Comparison of ENCODE assay signal across 12 cellular contexts in the genomic region with DNA sequence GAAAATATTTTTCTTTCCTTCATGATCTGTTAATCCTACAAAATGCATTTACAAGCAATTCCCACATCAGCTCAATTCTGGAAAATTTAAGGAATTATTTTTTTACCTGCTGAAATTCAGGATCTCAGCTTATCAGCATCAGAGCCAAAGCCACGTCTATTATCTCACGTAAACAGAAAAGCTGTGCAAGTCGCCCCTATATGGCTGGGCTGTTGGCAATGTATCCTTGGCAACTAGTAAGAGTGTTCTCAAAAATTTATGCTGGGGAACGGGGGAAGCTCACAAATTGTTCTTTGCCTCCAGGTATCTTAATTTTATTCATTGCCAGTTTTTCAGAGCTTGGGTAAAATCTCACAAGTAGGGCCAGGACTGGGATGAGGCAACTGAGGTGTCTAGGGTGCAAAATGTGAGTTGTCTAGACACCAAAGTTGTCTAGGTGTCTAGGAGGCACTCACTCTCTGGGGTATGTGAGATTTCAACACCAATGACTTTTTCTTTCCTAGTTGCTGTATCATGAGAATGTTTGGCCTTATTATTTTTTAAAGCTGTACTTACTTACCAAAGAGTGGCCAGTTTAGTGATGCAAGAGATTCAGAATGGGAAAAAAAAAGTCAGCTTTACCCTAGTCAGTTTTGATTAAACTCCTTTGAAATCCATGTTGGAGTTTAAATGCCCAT. TPM values are rescaled to one million over a fixed set of nuclear protein-coding genes. Genes with fewer than 3 reads are reported as not detected.
A peak's percentile ranks its signal among the peaks of the same experiment; 100 is the strongest.
DNase-seq lines count a peak whose midpoint lies in the region; ATAC-seq, FAIRE-seq and TF ChIP-seq lines count a peak whose summit lies in the region.
"Had no signal": no experiment of that assay in that cellular context is flagged by ENCODE, and none has a peak within 500 bp of the region (broad histone marks: within the 10 kb centered on the region; RNA-seq: fewer than 3 reads in every experiment).

No MANE protein-coding gene starts in this region.

- peak; percentile 82 for FAIRE-seq in keratinocyte (lab: Jason Lieb, UNC)

- H4K5ac ChIP-seq in IMR-90 (ENCODE audit: low read depth, low read length), result peak overlapping the region; percentile 38; the same call in 1 of the 2 replicates

- H3K14ac ChIP-seq in IMR-90 (replicated peaks; ENCODE audit: low read depth, low read length), result 0 out of 2 replicates have a peak overlapping the region, but pooled peaks have one; percentile 34

- BruUV-seq in IMR-90 (replicated peaks; lab: Mats Ljungman, UMichigan), result no TSS peak
- BruUV-seq in MCF 10A (replicated peaks; lab: Mats Ljungman, UMichigan), result no TSS peak

- TF ChIP-seq RAD21 in IMR-90 (IDR thresholded peaks at IDR 0.05; ENCODE audit: low read length), result no peak

- H3K4ac ChIP-seq in IMR-90 (ENCODE audit: low read depth, low read length), result peak overlapping the region; percentile 14; the same call in 1 of the 2 replicates

- no peak overlapping the region for H3K56ac ChIP-seq in IMR-90 (ENCODE audit: extremely low read depth, insufficient read depth, low read length)

- peak overlapping the region; percentile 6; the same call in 1 of the 2 replicates for H2BK120ac ChIP-seq in IMR-90 (ENCODE audit: low read depth, low read length)

- no peaks in the 10 kb centered on the region for H3K27me3 Mint-ChIP-seq in MCF 10A (ENCODE audit: insufficient read depth, unreplicated experiment)

- H2BK5ac ChIP-seq in IMR-90 (ENCODE audit: low read depth, low read length, poor library complexity, severe bottlenecking), result peak overlapping the region; percentile 73

- H3K4me3 ChIP-seq in IMR-90 (ENCODE audit: insufficient read depth, low read depth, low read length), result no peak overlapping the region
- no peak overlapping the region for H3K4me3 ChIP-seq in keratinocyte (ENCODE audit: control insufficient read depth in 2 of 3, extremely low read depth in 1 of 3, insufficient read depth in 2 of 3, low read depth in 1 of 3, low read length in 3 of 3)
- no peak overlapping the region for H3K4me3 ChIP-seq in mucosa of descending colon

- no peak overlapping the region for H2AK5ac ChIP-seq in IMR-90 (ENCODE audit: low read depth, low read length)

- no peak for TF ChIP-seq POLR2A in IMR-90 (IDR thresholded peaks at IDR 0.05; ENCODE audit: low read depth, low read length)

- POLR2A ChIA-PET in IMR-90 (lab: Charles Lee; ENCODE audit: unreplicated experiment) (interaction anchor here (0.7 kb wide), 1 partner anchor 367 kb away, joined by 3 read pairs; no protein-coding TSS in a partner anchor), MCF 10A (lab: Yijun Ruan, JAX) (interaction anchor here (0.5 to 4.7 kb wide), 20 partner anchors 12 to 192 kb away, joined by 3 to 56 read pairs (median 5); partner anchors contain the start of genes CFAP43, GSTO1, ITPRIP and SFR1)

- intact Hi-C loops in IMR-90 (cut with micrococcal nuclease) (no loop called here), MCF 10A (cut with micrococcal nuclease) (loop anchor here (1.0 kb wide), 1 partner anchor 76 kb away; no protein-coding TSS in a partner anchor), mucosa of descending colon (cut with DNase I, micrococcal nuclease) (no loop called here)

- H3K23ac ChIP-seq in IMR-90 (ENCODE audit: low read depth, low read length), result peak overlapping the region; percentile 4; the same call in 1 of the 2 replicates

- H4K91ac ChIP-seq in IMR-90 (ENCODE audit: insufficient read depth, low read depth, low read length), result no peak overlapping the region

- H3K4me1 ChIP-seq in IMR-90 (ENCODE audit: control insufficient read depth, insufficient read depth, low read length) (peaks cover 13% of the 10 kb centered on the region), keratinocyte (ENCODE audit: control insufficient read depth, extremely low read depth, insufficient read depth, low read length) (peaks cover 19% of the 10 kb centered on the region), mucosa of descending colon (ENCODE audit: low read depth) (no peaks in the 10 kb centered on the region)
- H3K4me1 ChIP-seq: uterus had no signal

- H3K36me3 ChIP-seq in IMR-90 (ENCODE audit: control insufficient read depth, insufficient read depth, low read length), result peaks cover 1% of the 10 kb centered on the region; the same call in 1 of the 2 replicates
- H3K36me3 ChIP-seq in keratinocyte (ENCODE audit: control insufficient read depth in 2 of 2, extremely low read depth in 1 of 2, insufficient read depth in 2 of 2, low read length in 2 of 2), result peaks cover 3 to 6% of the 10 kb centered on the region in 2 experiments
- no peaks in the 10 kb centered on the region for H3K36me3 ChIP-seq in mucosa of descending colon (ENCODE audit: low read depth)
- H3K36me3 ChIP-seq: uterus had no signal

- H3K9me3 ChIP-seq in IMR-90 (ENCODE audit: control insufficient read depth, insufficient read depth, low read length) (no peaks in the 10 kb centered on the region), keratinocyte (ENCODE audit: control insufficient read depth, low read depth, low read length) (no peaks in the 10 kb centered on the region), mucosa of descending colon (no peaks in the 10 kb centered on the region)
- H3K9me3 ChIP-seq: uterus had no signal

- H3K9me1 ChIP-seq in IMR-90 (ENCODE audit: insufficient read depth, low read length), result no peaks in the 10 kb centered on the region; the same call in 1 of the 2 replicates
- no peaks in the 10 kb centered on the region for H3K9me1 ChIP-seq in keratinocyte (ENCODE audit: control insufficient read depth, extremely low read depth, insufficient read depth, low read length)

- peaks cover 17% of the 10 kb centered on the region for H3K36me3 Mint-ChIP-seq in MCF 10A (ENCODE audit: insufficient read depth, unreplicated experiment)

- H2BK20ac ChIP-seq in IMR-90 (ENCODE audit: low read depth, low read length), result no peak overlapping the region

- no peaks in the 10 kb centered on the region for H3K9me3 Mint-ChIP-seq in MCF 10A (ENCODE audit: unreplicated experiment)
- H3K9me3 Mint-ChIP-seq: activated T-helper 2 cell treated with anti-CD3 and anti-CD28 coated beads, Interferon-gamma antibody, Interleukin-2, Interleukin-4, amounts not matched to agents 10 μg/mL and 5 μg/mL and 100 μg/mL, durations not matched to agents 14 hours and 24 hours and 36 hours had no signal

- peaks cover 7% of the 10 kb centered on the region for H3K4me1 Mint-ChIP-seq in MCF 10A (ENCODE audit: insufficient read depth, unreplicated experiment)

- H2AK9ac ChIP-seq in IMR-90 (replicated peaks; ENCODE audit: low read depth, low read length, poor library complexity), result no peak overlapping the region

- DNase-seq in AG08395 (ENCODE audit: low spot score) (peak; percentile 45), IMR-90 (no peak), MCF 10A (ENCODE audit: unreplicated experiment) (no peak), keratinocyte (ENCODE audit: low read depth, low spot score) (no peak), cerebellum (ENCODE audit: low spot score) (no peak), cerebellar cortex (ENCODE audit: low spot score) (no peak), mucosa of descending colon (no peak)
- DNase-seq: DMS79 treated with DMSO at 0.1 percent for 48 hours, NCI-H2171 treated with DMSO at 0.1 percent for 48 hours, uterus had no signal

- dilution Hi-C loops in IMR-90 (cut with HindIII; ENCODE audit: low sequenced_read_pairs, unreplicated experiment), result no loop called here
- dilution Hi-C loops in keratinocyte (cut with MboI; ENCODE audit: extremely low pct_ligation_motif_present, low sequenced_read_pairs), result no loop called here

- H4K20me1 ChIP-seq in IMR-90 (ENCODE audit: insufficient read depth, low read length) (no peaks in the 10 kb centered on the region), keratinocyte (ENCODE audit: control insufficient read depth, extremely low read depth, insufficient read depth, low read length) (no peaks in the 10 kb centered on the region)

- peak overlapping the region; percentile 54 to 56; a peak in 2 of 4 replicates for H4K8ac ChIP-seq in IMR-90 (ENCODE audit: low read depth in 2 of 2, low read length in 2 of 2)

- H3K9ac ChIP-seq in IMR-90 (ENCODE audit: low read depth, low read length) (peak overlapping the region; percentile 47; the same call in 1 of the 2 replicates), keratinocyte (ENCODE audit: control insufficient read depth, extremely low read depth, insufficient read depth, low read length) (peak overlapping the region; percentile 92)

- in situ Hi-C loops in IMR-90 (cut with MboI; ENCODE audit: low sequenced_read_pairs), result no loop called here

- H3K4me3 Mint-ChIP-seq in MCF 10A (ENCODE audit: unreplicated experiment), result peak overlapping the region; percentile 89

- ATAC-seq in IMR-90 (ENCODE audit: low read depth) (peak; percentile 21), mucosa of descending colon (no peak), HG02938 (IDR thresholded peaks at IDR 0.05; ENCODE audit: unreplicated experiment) (no peak)

- peak overlapping the region; percentile 56; the same call in 1 of the 2 replicates for H3K18ac ChIP-seq in IMR-90 (ENCODE audit: low read depth, low read length)

- peak overlapping the region; percentile 85 for H2AFZ ChIP-seq in IMR-90 (replicated peaks; ENCODE audit: low read length, poor library complexity)
- peak overlapping the region; percentile 97 for H2AFZ ChIP-seq in keratinocyte (ENCODE audit: control insufficient read depth, low read length)

- H3K27me3 ChIP-seq in IMR-90 (ENCODE audit: control insufficient read depth, insufficient read depth, low read length), result no peaks in the 10 kb centered on the region
- H3K27me3 ChIP-seq in keratinocyte (ENCODE audit: control insufficient read depth, extremely low read depth, insufficient read depth, low read length), result no peaks in the 10 kb centered on the region
- H3K27me3 ChIP-seq: uterus had no signal

- peak overlapping the region; percentile 73 for H3K27ac Mint-ChIP-seq in MCF 10A (ENCODE audit: low read depth, unreplicated experiment)
- H3K27ac Mint-ChIP-seq: activated T-helper 2 cell treated with anti-CD3 and anti-CD28 coated beads, Interferon-gamma antibody, Interleukin-2, Interleukin-4, amounts not matched to agents 10 μg/mL and 5 μg/mL and 100 μg/mL, durations not matched to agents 14 hours and 24 hours and 36 hours had no signal

- CTCF ChIA-PET in IMR-90 (lab: Yijun Ruan, JAX), result interaction anchor here (1.2 to 3.5 kb wide), 12 partner anchors 9 to 77 kb away, joined by 3 to 15 read pairs (median 5); partner anchors contain the start of gene GSTO1
- CTCF ChIA-PET in MCF 10A (lab: Yijun Ruan, JAX), result interaction anchor here (0.6 to 9.1 kb wide), 35 partner anchors 9 to 384 kb away, joined by 3 to 316 read pairs (median 6); partner anchors contain the start of genes CFAP43, CFAP58, GSTO1 and ITPRIP

- TF ChIP-seq CTCF in IMR-90 (conservative IDR thresholded peaks at IDR 0.05; ENCODE audit: low read depth, low read length) (no peak), MCF 10A (IDR thresholded peaks at IDR 0.05; ENCODE audit: unreplicated experiment) (no peak), keratinocyte (optimal IDR thresholded peaks at IDR 0.05 in 1 of 3, IDR thresholded peaks at IDR 0.05 in 1 of 3, conservative IDR thresholded peaks at IDR 0.05 in 1 of 3; ENCODE audit: extremely low read depth in 1 of 3, insufficient read depth in 2 of 3, low read length in 3 of 3) (no peak), mucosa of descending colon (IDR thresholded peaks at IDR 0.05) (no peak)

- H3K4me2 ChIP-seq in IMR-90 (ENCODE audit: low read depth, low read length) (peak overlapping the region; percentile 83), keratinocyte (ENCODE audit: control insufficient read depth, extremely low read depth, insufficient read depth, low read depth, low read length) (peak overlapping the region; percentile 97)

- no peak overlapping the region; the same call in 1 of the 2 replicates for H3K27ac ChIP-seq in IMR-90 (ENCODE audit: insufficient read depth, low read length)
- peak overlapping the region; percentile 82 for H3K27ac ChIP-seq in keratinocyte (ENCODE audit: control insufficient read depth, insufficient read depth, low read length)
- H3K27ac ChIP-seq: uterus had no signal

- peaks cover 0 to 4% of the 10 kb centered on the region in 2 experiments; a peak in 1 of 4 replicates for H3K79me1 ChIP-seq in IMR-90 (ENCODE audit: low read depth in 1 of 2, low read length in 2 of 2)

- WGBS in IMR-90 (ENCODE audit: extremely low coverage in 2 of 2, insufficient read length in 1 of 2), 2 experiments, result 95% methylated on average over 3 of the region's 4 CpGs; no CpG with 5 or more reads in 1 of the 2 experiments

- H2BK15ac ChIP-seq in IMR-90 (ENCODE audit: low read depth, low read length), result 0 out of 3 replicates have a peak overlapping the region, but pooled peaks have one; percentile 1

- peaks cover 11% of the 10 kb centered on the region for H3K79me2 ChIP-seq in keratinocyte (ENCODE audit: control insufficient read depth, insufficient read depth, low read length)

RNA-seq across cellular contexts. Expression of gene GSTO2, which starts 5.1 kb away (rescaled TPM):
- total RNA-seq in IMR-90 (2012; rRNA removed) (1.9 and 2.3 TPM in 2 replicates), MCF 10A (2022) (33.8 and 40.9 TPM in 2 replicates), cerebellum (2.2 TPM), mucosa of descending colon (10 to 100 TPM in 2 of 3 donors, 1 to 10 TPM in 1; 5.4 to 19.7 (median 18.3) TPM)
- polyA plus RNA-seq in IMR-90 (2012; rRNA removed) (1.1 and 1.4 TPM in 2 replicates), keratinocyte (42.7 to 56.9 TPM (median 47.1 TPM) in 3 replicates)
- 1.0 and 3.0 TPM in 2 replicates for polyA plus RNA-seq in IMR-90 (2012; cell fraction: cytosol; rRNA removed)
- polyA plus RNA-seq in IMR-90 (2012; cell fraction: nucleus; rRNA removed; ENCODE audit: low replicate concordance), result 1.2 and 2.8 TPM in 2 replicates
- polyA plus RNA-seq in keratinocyte (2011; ENCODE audit: low read depth), result 3.5 TPM
- 43.7 and 50.3 TPM in 2 replicates for polyA plus RNA-seq in keratinocyte (2011; cell fraction: cytosol; rRNA removed)
- polyA plus RNA-seq in keratinocyte (2011; cell fraction: nucleus; rRNA removed), result 29.6 and 32.1 TPM in 2 replicates
- 28.2 and 28.3 TPM in 2 replicates for polyA plus RNA-seq in keratinocyte (2012; ENCODE audit: low replicate concordance)
- 17.9 to 33.5 TPM (median 25.5 TPM) in 3 replicates for polyA minus RNA-seq in keratinocyte
- 10.7 TPM for polyA minus RNA-seq in keratinocyte (2011; cell fraction: cytosol; rRNA and poly(A)+ RNA removed)
- polyA minus RNA-seq in keratinocyte (2011; cell fraction: nucleus; rRNA and poly(A)+ RNA removed), result 7.9 and 15.6 TPM in 2 replicates

RNA-seq across cellular contexts. Expression of gene GSTO1, which starts 19.3 kb away (rescaled TPM):
- total RNA-seq in IMR-90 (2012; rRNA removed) (258 and 330 TPM in 2 replicates), MCF 10A (2022) (54.6 and 61.8 TPM in 2 replicates), cerebellum (7.9 TPM), mucosa of descending colon (10 to 100 TPM; 60.1 to 73.9 (median 62.9) TPM)
- polyA plus RNA-seq in IMR-90 (2012; rRNA removed) (186 and 189 TPM in 2 replicates), keratinocyte (260 to 338 TPM (median 267 TPM) in 3 replicates)
- 142 and 178 TPM in 2 replicates for polyA plus RNA-seq in IMR-90 (2012; cell fraction: cytosol; rRNA removed)
- 39.1 and 96.8 TPM in 2 replicates for polyA plus RNA-seq in IMR-90 (2012; cell fraction: nucleus; rRNA removed; ENCODE audit: low replicate concordance)
- polyA plus RNA-seq in keratinocyte (2011; ENCODE audit: low read depth), result 230 TPM
- 293 and 341 TPM in 2 replicates for polyA plus RNA-seq in keratinocyte (2011; cell fraction: cytosol; rRNA removed)
- polyA plus RNA-seq in keratinocyte (2011; cell fraction: nucleus; rRNA removed), result 149 and 168 TPM in 2 replicates
- 270 and 343 TPM in 2 replicates for polyA plus RNA-seq in keratinocyte (2012; ENCODE audit: low replicate concordance)
- 14.6 to 78.3 TPM (median 50.6 TPM) in 3 replicates for polyA minus RNA-seq in keratinocyte
- 91.5 TPM for polyA minus RNA-seq in keratinocyte (2011; cell fraction: cytosol; rRNA and poly(A)+ RNA removed)
- polyA minus RNA-seq in keratinocyte (2011; cell fraction: nucleus; rRNA and poly(A)+ RNA removed), result 27.6 and 51.2 TPM in 2 replicates

RNA-seq across cellular contexts. Expression of gene CFAP43, which starts 41.9 kb away (rescaled TPM):
- total RNA-seq in IMR-90 (2012; rRNA removed) (under 0.01 TPM in 1 of 2 replicates, not detected in the other), MCF 10A (2022) (0.25 and 0.42 TPM in 2 replicates), cerebellum (9.1 TPM), mucosa of descending colon (under 1 TPM; 0.22 to 0.58 (median 0.32) TPM)
- polyA plus RNA-seq in IMR-90 (2012; rRNA removed) (0.05 and 0.07 TPM in 2 replicates), keratinocyte (0.20 to 0.26 TPM (median 0.25 TPM) in 3 replicates)
- polyA plus RNA-seq in IMR-90 (2012; cell fraction: cytosol; rRNA removed), result 0.04 TPM in 1 of 2 replicates, not detected in the other
- polyA plus RNA-seq in IMR-90 (2012; cell fraction: nucleus; rRNA removed; ENCODE audit: low replicate concordance), result 0.02 TPM in 1 of 2 replicates, not detected in the other
- polyA plus RNA-seq in keratinocyte (2011; ENCODE audit: low read depth), result 1.0 TPM
- 0.23 TPM in 2 replicates for polyA plus RNA-seq in keratinocyte (2011; cell fraction: cytosol; rRNA removed)
- polyA plus RNA-seq in keratinocyte (2011; cell fraction: nucleus; rRNA removed), result 0.43 and 0.67 TPM in 2 replicates
- polyA plus RNA-seq in keratinocyte (2012; ENCODE audit: low replicate concordance), result 0.13 and 0.23 TPM in 2 replicates
- 0.10 to 0.35 TPM in 2 of 3 replicates, not detected in the other for polyA minus RNA-seq in keratinocyte
- not detected for polyA minus RNA-seq in keratinocyte (2011; cell fraction: cytosol; rRNA and poly(A)+ RNA removed)
- polyA minus RNA-seq in keratinocyte (2011; cell fraction: nucleus; rRNA and poly(A)+ RNA removed), result 0.21 and 0.85 TPM in 2 replicates
